In the genomic region with DNA sequence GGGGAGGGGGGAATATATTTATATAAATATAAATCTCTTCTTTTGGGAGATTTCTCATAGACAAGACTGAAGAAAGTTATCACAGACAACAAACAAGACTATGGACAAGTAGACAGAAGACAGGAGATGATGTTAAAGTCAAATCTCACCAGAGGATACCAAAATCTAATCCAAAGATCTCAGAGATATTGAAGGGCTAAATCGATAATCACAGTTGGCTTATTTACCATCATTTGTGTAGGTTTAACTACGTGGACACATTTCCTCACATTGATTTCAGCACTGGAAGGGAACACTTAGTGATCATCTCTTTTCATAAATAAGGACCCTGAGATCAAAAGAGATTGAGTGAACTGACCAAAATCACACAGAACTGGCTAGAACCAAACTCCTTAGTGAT, we compare ENCODE assay signal across 2 cellular contexts.
TF ChIP-seq lines count a peak whose summit lies in the region.

No MANE protein-coding gene starts in this region.

TF ChIP-seq in GM23338, 12 proteins besides CTCF, POLR2A, EP300 and RAD21 (continues in another document):
- TF ChIP-seq, protein P1, sequence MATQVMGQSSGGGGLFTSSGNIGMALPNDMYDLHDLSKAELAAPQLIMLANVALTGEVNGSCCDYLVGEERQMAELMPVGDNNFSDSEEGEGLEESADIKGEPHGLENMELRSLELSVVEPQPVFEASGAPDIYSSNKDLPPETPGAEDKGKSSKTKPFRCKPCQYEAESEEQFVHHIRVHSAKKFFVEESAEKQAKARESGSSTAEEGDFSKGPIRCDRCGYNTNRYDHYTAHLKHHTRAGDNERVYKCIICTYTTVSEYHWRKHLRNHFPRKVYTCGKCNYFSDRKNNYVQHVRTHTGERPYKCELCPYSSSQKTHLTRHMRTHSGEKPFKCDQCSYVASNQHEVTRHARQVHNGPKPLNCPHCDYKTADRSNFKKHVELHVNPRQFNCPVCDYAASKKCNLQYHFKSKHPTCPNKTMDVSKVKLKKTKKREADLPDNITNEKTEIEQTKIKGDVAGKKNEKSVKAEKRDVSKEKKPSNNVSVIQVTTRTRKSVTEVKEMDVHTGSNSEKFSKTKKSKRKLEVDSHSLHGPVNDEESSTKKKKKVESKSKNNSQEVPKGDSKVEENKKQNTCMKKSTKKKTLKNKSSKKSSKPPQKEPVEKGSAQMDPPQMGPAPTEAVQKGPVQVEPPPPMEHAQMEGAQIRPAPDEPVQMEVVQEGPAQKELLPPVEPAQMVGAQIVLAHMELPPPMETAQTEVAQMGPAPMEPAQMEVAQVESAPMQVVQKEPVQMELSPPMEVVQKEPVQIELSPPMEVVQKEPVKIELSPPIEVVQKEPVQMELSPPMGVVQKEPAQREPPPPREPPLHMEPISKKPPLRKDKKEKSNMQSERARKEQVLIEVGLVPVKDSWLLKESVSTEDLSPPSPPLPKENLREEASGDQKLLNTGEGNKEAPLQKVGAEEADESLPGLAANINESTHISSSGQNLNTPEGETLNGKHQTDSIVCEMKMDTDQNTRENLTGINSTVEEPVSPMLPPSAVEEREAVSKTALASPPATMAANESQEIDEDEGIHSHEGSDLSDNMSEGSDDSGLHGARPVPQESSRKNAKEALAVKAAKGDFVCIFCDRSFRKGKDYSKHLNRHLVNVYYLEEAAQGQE (IDR thresholded peaks at IDR 0.05; ENCODE audit: unreplicated experiment) = no peak
- no peak for TF ChIP-seq ZNF331 (CRISPR knock-in tag; IDR thresholded peaks at IDR 0.05; ENCODE audit: low read depth)
- TF ChIP-seq, protein P2, sequence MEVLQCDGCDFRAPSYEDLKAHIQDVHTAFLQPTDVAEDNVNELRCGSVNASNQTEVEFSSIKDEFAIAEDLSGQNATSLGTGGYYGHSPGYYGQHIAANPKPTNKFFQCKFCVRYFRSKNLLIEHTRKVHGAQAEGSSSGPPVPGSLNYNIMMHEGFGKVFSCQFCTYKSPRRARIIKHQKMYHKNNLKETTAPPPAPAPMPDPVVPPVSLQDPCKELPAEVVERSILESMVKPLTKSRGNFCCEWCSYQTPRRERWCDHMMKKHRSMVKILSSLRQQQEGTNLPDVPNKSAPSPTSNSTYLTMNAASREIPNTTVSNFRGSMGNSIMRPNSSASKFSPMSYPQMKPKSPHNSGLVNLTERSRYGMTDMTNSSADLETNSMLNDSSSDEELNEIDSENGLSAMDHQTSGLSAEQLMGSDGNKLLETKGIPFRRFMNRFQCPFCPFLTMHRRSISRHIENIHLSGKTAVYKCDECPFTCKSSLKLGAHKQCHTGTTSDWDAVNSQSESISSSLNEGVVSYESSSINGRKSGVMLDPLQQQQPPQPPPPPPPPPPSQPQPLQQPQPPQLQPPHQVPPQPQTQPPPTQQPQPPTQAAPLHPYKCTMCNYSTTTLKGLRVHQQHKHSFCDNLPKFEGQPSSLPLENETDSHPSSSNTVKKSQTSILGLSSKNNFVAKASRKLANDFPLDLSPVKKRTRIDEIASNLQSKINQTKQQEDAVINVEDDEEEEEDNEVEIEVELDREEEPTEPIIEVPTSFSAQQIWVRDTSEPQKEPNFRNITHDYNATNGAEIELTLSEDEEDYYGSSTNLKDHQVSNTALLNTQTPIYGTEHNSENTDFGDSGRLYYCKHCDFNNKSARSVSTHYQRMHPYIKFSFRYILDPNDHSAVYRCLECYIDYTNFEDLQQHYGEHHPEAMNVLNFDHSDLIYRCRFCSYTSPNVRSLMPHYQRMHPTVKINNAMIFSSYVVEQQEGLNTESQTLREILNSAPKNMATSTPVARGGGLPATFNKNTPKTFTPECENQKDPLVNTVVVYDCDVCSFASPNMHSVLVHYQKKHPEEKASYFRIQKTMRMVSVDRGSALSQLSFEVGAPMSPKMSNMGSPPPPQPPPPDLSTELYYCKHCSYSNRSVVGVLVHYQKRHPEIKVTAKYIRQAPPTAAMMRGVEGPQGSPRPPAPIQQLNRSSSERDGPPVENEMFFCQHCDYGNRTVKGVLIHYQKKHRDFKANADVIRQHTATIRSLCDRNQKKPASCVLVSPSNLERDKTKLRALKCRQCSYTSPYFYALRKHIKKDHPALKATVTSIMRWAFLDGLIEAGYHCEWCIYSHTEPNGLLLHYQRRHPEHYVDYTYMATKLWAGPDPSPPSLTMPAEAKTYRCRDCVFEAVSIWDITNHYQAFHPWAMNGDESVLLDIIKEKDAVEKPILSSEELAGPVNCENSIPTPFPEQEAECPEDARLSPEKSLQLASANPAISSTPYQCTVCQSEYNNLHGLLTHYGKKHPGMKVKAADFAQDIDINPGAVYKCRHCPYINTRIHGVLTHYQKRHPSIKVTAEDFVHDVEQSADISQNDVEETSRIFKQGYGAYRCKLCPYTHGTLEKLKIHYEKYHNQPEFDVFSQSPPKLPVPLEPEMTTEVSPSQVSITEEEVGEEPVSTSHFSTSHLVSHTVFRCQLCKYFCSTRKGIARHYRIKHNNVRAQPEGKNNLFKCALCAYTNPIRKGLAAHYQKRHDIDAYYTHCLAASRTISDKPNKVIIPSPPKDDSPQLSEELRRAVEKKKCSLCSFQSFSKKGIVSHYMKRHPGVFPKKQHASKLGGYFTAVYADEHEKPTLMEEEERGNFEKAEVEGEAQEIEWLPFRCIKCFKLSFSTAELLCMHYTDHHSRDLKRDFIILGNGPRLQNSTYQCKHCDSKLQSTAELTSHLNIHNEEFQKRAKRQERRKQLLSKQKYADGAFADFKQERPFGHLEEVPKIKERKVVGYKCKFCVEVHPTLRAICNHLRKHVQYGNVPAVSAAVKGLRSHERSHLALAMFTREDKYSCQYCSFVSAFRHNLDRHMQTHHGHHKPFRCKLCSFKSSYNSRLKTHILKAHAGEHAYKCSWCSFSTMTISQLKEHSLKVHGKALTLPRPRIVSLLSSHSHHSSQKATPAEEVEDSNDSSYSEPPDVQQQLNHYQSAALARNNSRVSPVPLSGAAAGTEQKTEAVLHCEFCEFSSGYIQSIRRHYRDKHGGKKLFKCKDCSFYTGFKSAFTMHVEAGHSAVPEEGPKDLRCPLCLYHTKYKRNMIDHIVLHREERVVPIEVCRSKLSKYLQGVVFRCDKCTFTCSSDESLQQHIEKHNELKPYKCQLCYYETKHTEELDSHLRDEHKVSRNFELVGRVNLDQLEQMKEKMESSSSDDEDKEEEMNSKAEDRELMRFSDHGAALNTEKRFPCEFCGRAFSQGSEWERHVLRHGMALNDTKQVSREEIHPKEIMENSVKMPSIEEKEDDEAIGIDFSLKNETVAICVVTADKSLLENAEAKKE (CRISPR knock-in tag; IDR thresholded peaks at IDR 0.05) = no peak
- no peak for TF ChIP-seq ZNF114 (CRISPR knock-in tag; IDR thresholded peaks at IDR 0.05)
- no peak for TF ChIP-seq EZH2 (IDR thresholded peaks at IDR 0.05; ENCODE audit: low read depth, unreplicated experiment)
- TF ChIP-seq NANOG (IDR thresholded peaks at IDR 0.05; ENCODE audit: borderline replicate concordance) = no peak
- no peak for TF ChIP-seq EZH2phosphoT487 (IDR thresholded peaks at IDR 0.05; ENCODE audit: unreplicated experiment)
- TF ChIP-seq JUNB (IDR thresholded peaks at IDR 0.05; ENCODE audit: unreplicated experiment) = no peak
- TF ChIP-seq, protein P3, sequence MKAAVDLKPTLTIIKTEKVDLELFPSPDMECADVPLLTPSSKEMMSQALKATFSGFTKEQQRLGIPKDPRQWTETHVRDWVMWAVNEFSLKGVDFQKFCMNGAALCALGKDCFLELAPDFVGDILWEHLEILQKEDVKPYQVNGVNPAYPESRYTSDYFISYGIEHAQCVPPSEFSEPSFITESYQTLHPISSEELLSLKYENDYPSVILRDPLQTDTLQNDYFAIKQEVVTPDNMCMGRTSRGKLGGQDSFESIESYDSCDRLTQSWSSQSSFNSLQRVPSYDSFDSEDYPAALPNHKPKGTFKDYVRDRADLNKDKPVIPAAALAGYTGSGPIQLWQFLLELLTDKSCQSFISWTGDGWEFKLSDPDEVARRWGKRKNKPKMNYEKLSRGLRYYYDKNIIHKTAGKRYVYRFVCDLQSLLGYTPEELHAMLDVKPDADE (IDR thresholded peaks at IDR 0.05) = no peak
- TF ChIP-seq CREB1 (CRISPR knock-in tag; IDR thresholded peaks at IDR 0.05; ENCODE audit: low read depth) = no peak

TF ChIP-seq in neural cell, 6 proteins besides CTCF, POLR2A, EP300 and RAD21:
- TF ChIP-seq EZH2 (IDR thresholded peaks at IDR 0.05; ENCODE audit: borderline replicate concordance, insufficient read depth, low read length, poor library complexity, severe bottlenecking) (no peak), TAF1 (IDR thresholded peaks at IDR 0.05; ENCODE audit: low read depth) (no peak), SMC3 (conservative IDR thresholded peaks at IDR 0.05; ENCODE audit: poor library complexity) (no peak), POLR2AphosphoS5 (IDR thresholded peaks at IDR 0.05) (no peak), MXI1 (conservative IDR thresholded peaks at IDR 0.05; ENCODE audit: poor library complexity, severe bottlenecking) (no peak)
- TF ChIP-seq, protein P1 (IDR thresholded peaks at IDR 0.05; ENCODE audit: borderline replicate concordance) = no peak
